In genomic region chr5:149999359-149999758, GRCh38 we compare ENCODE assay signal across 8 cellular contexts. TPM values are rescaled to one million over a fixed set of nuclear protein-coding genes. Genes with fewer than 3 reads are reported as not detected.
DNase-seq lines count a peak whose midpoint lies in the region; ATAC-seq and TF ChIP-seq lines count a peak whose summit lies in the region.

No MANE protein-coding gene starts in this region.

- peaks cover 35% of the 10 kb centered on the region for H3K4me1 Mint-ChIP-seq in CD8-positive, alpha-beta T cell (ENCODE audit: low read depth)

- H3K27ac ChIP-seq in CD8-positive, alpha-beta T cell (ENCODE audit: low read depth, low read length): no peak overlapping the region
- H3K27ac ChIP-seq in ectodermal cell (ENCODE audit: insufficient read depth, low read depth, low read length, poor library complexity, severe bottlenecking): no peak overlapping the region

- H3K9me3 Mint-ChIP-seq in CD8-positive, alpha-beta T cell: no peaks in the 10 kb centered on the region

- no peaks in the 10 kb centered on the region for H3K27me3 Mint-ChIP-seq in CD8-positive, alpha-beta T cell (ENCODE audit: low read depth)

- no peak for TF ChIP-seq CTCF in CD8-positive, alpha-beta T cell (IDR thresholded peaks at IDR 0.05)
- no peak for TF ChIP-seq CTCF in GM13976 (IDR thresholded peaks at IDR 0.05; ENCODE audit: borderline replicate concordance, control extremely low read depth, extremely low read depth, insufficient read depth, missing control alignments)

- intact Hi-C loops in CD8-positive, alpha-beta T cell (cut with DNase I, micrococcal nuclease): no loop called here

- 87 to 100% methylated on average over 3 of the region's 3 CpGs for WGBS in ectodermal cell, 2 experiments

- peaks cover 30% of the 10 kb centered on the region for H3K36me3 Mint-ChIP-seq in CD8-positive, alpha-beta T cell

- no peaks in the 10 kb centered on the region for H3K36me3 ChIP-seq in CD8-positive, alpha-beta T cell (ENCODE audit: insufficient read depth, low read length)
- H3K36me3 ChIP-seq in ectodermal cell (ENCODE audit: control insufficient read depth, insufficient read depth, low read length) (peaks cover under 1% of the 10 kb centered on the region), neuron (ENCODE audit: insufficient read depth, low read length) (peaks cover 14% of the 10 kb centered on the region)

- POLR2A ChIA-PET in CD8-positive, alpha-beta T cell (lab: Charles Lee): interaction anchor here (0.6 kb wide), 1 partner anchor 267 kb away, joined by 3 read pairs; no protein-coding TSS in a partner anchor

- CTCF ChIA-PET in CD8-positive, alpha-beta T cell (lab: Charles Lee): interaction anchor here (0.6 to 2.0 kb wide), 3 partner anchors 8 to 558 kb away, joined by 3 to 10 read pairs (median 7); no protein-coding TSS in a partner anchor

- ATAC-seq in CD8-positive, alpha-beta T cell: no peak
- no peak for ATAC-seq in GM18519 (IDR thresholded peaks at IDR 0.05; ENCODE audit: low FRiP score, unreplicated experiment)

- H3K27ac Mint-ChIP-seq in CD8-positive, alpha-beta T cell: peak overlapping the region; percentile 90

- in situ Hi-C loops in GM13976 (cut with MboI; ENCODE audit: low sequenced_read_pairs, unreplicated experiment): no loop called here

- peaks cover 22% of the 10 kb centered on the region for H3K4me1 ChIP-seq in CD8-positive, alpha-beta T cell (ENCODE audit: insufficient read depth, low read length)
- H3K4me1 ChIP-seq in ectodermal cell (ENCODE audit: control insufficient read depth, insufficient read depth, low read length) (peaks cover 8% of the 10 kb centered on the region), neuron (ENCODE audit: insufficient read depth, low read length) (peaks cover 23% of the 10 kb centered on the region)

- no peaks in the 10 kb centered on the region for H3K9me3 ChIP-seq in CD8-positive, alpha-beta T cell (ENCODE audit: low read length)
- H3K9me3 ChIP-seq in ectodermal cell (ENCODE audit: control insufficient read depth, low read length) (no peaks in the 10 kb centered on the region), neuron (ENCODE audit: low read length) (no peaks in the 10 kb centered on the region)

- no peak for DNase-seq in CD8-positive, alpha-beta T cell
- DNase-seq in NCI-H510A treated with DMSO at 0.1 percent for 48 hours (lab: John Stamatoyannopoulos, UW): peak; percentile 50
- no peak for DNase-seq in NCI-H345 treated with DMSO at 0.1 percent for 48 hours (lab: John Stamatoyannopoulos, UW; ENCODE audit: unreplicated experiment)
- no peak for DNase-seq in epidermal melanocyte (ENCODE audit: insufficient read length, low spot score)
- DNase-seq in GM13976 (ENCODE audit: low spot score): no peak

- peak overlapping the region; percentile 79 for H3K4me3 ChIP-seq in CD8-positive, alpha-beta T cell (ENCODE audit: low read depth, low read length)
- H3K4me3 ChIP-seq in ectodermal cell (ENCODE audit: insufficient read depth, low read depth, low read length) (peak overlapping the region; percentile 98), neuron (ENCODE audit: low read length) (peak overlapping the region; percentile 92)

- peak overlapping the region; percentile 89 for H3K4me3 Mint-ChIP-seq in CD8-positive, alpha-beta T cell

- no peak overlapping the region for H2AFZ ChIP-seq in neuron (ENCODE audit: low read depth, low read length)

- H3K27me3 ChIP-seq in CD8-positive, alpha-beta T cell (ENCODE audit: insufficient read depth, low read length): no peaks in the 10 kb centered on the region
- H3K27me3 ChIP-seq in ectodermal cell (ENCODE audit: control insufficient read depth, insufficient read depth, low read length, poor library complexity, severe bottlenecking): no peaks in the 10 kb centered on the region
- no peaks in the 10 kb centered on the region for H3K27me3 ChIP-seq in neuron (ENCODE audit: insufficient read depth, low read length)

RNA-seq across cellular contexts. Expression of gene TIGD6, which starts 1.1 kb away (rescaled TPM):
- 1 to 10 TPM in 1 of 2 experiments, under 1 TPM in 1; 0.97 to 1.5 TPM for total RNA-seq in CD8-positive, alpha-beta T cell
- 5.0 TPM for polyA plus RNA-seq in ectodermal cell (2013, experiment 1 of 4)
- polyA plus RNA-seq in ectodermal cell (2013, experiment 2 of 4): 4.0 TPM
- 4.1 TPM for polyA plus RNA-seq in ectodermal cell (2013, experiment 3 of 4)
- 5.2 TPM for polyA plus RNA-seq in ectodermal cell (2013, experiment 4 of 4)

RNA-seq across cellular contexts. Expression of gene HMGXB3, which starts 1.2 kb away (rescaled TPM):
- 10 to 100 TPM; 27.4 to 29.7 TPM for total RNA-seq in CD8-positive, alpha-beta T cell
- 31.4 TPM for polyA plus RNA-seq in ectodermal cell (2013, experiment 1 of 4)
- polyA plus RNA-seq in ectodermal cell (2013, experiment 2 of 4): 34.0 TPM
- 24.1 TPM for polyA plus RNA-seq in ectodermal cell (2013, experiment 3 of 4)
- polyA plus RNA-seq in ectodermal cell (2013, experiment 4 of 4): 23.7 TPM

RNA-seq across cellular contexts. Expression of gene SLC26A2, which starts 38.8 kb away (rescaled TPM):
- 1 to 10 TPM; 2.0 to 2.2 TPM for total RNA-seq in CD8-positive, alpha-beta T cell
- polyA plus RNA-seq in ectodermal cell (2013, experiment 1 of 4): 12.6 TPM
- 12.8 TPM for polyA plus RNA-seq in ectodermal cell (2013, experiment 2 of 4)
- polyA plus RNA-seq in ectodermal cell (2013, experiment 3 of 4): 11.2 TPM
- polyA plus RNA-seq in ectodermal cell (2013, experiment 4 of 4): 11.6 TPM

RNA-seq across cellular contexts. Expression of gene PDE6A, which starts 54.8 kb away (rescaled TPM):
- total RNA-seq in CD8-positive, alpha-beta T cell: not detected
- polyA plus RNA-seq in ectodermal cell (2013, experiment 1 of 4): not detected
- polyA plus RNA-seq in ectodermal cell (2013, experiment 2 of 4): not detected
- polyA plus RNA-seq in ectodermal cell (2013, experiment 3 of 4): not detected
- not detected for polyA plus RNA-seq in ectodermal cell (2013, experiment 4 of 4)
